ENCODE assay signal across 9 cellular contexts in the genomic region with DNA sequence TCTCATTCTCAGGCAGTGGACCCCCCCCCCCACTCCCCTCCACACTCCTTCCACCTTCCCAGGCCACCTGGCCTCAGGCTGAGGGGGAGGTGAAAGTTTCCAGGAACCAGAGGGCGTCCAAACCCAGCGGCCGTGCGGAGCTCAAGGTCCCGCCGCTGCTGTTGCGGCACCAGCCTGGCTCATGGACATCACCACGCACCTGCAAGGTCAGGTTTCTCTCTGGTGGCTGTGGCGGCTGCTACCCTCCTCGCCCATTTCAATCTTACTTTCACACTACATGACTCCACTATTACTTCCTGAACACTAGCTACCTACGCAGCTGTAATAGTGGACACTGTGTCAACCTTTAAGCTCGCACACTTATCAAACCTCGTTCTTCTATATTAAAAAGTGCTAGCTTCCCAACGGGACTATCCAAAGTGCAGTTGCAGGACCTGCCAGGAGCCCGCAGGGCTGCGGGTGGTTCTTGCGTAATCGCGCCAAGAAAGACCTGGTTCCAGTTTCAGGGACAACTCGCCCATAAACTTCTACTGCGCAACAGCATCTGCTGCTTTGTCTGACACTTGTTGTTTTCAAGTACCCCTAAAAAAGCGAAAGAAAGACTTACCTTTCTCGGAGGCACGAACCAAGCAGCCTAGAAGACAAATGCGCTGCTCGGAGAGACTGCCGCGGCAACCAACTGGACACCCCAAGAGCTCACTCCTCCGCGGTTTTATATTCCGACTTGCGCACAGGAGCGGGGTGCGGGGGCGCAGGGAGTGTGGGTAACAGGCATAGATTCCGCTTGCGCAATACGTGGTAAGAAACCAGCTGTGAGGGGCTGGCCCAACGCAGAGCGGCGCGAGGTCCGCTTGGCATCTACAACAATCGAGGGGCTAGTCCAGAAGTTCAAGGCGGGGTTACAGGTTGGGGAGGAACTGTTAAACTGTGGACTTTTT. TPM values are rescaled to one million over a fixed set of nuclear protein-coding genes. Genes with fewer than 3 reads are reported as not detected.
DNase-seq lines count a peak whose midpoint lies in the region; ATAC-seq, FAIRE-seq and TF ChIP-seq lines count a peak whose summit lies in the region.
"Had no signal": no experiment of that assay in that cellular context is flagged by ENCODE, and none has a peak within 500 bp of the region (broad histone marks: within the 10 kb centered on the region; RNA-seq: fewer than 3 reads in every experiment).

A gene with protein sequence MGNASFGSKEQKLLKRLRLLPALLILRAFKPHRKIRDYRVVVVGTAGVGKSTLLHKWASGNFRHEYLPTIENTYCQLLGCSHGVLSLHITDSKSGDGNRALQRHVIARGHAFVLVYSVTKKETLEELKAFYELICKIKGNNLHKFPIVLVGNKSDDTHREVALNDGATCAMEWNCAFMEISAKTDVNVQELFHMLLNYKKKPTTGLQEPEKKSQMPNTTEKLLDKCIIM (minus strand): TSS at position 687 of the 938 bp plus-strand sequence. CDS start 3,330 bp downstream, outside the sequence.

- no peaks in the 10 kb centered on the region for H4K20me1 ChIP-seq in astrocyte (ENCODE audit: insufficient read depth, low read length)
- no peaks in the 10 kb centered on the region for H4K20me1 ChIP-seq in hepatocyte (ENCODE audit: insufficient read depth, poor library complexity, severe bottlenecking)

- H3K27ac ChIP-seq in astrocyte (ENCODE audit: low read depth, low read length) (peak within 1 kb of the TSS; percentile 8), hepatocyte (no peak within 1 kb of the TSS)

- no peak for TF ChIP-seq POLR2A in H54 (IDR thresholded peaks at IDR 0.05; ENCODE audit: low read depth, low read length)

- FAIRE-seq in HTR-8/SVneo (lab: Jason Lieb, UNC) (no peak), astrocyte (lab: Jason Lieb, UNC) (no peak), H54 (lab: Jason Lieb, UNC) (no peak)

- peak; percentile 22 for DNase-seq in HTR-8/SVneo (ENCODE audit: insufficient read length, low spot score)
- peak; percentile 73 for DNase-seq in astrocyte (ENCODE audit: low read depth)
- DNase-seq in hepatocyte (ENCODE audit: low spot score) = peak; percentile 49
- DNase-seq in left colon = no peak
- DNase-seq in H54 (ENCODE audit: insufficient read length, low spot score) = no peak

- H3K36me3 ChIP-seq in astrocyte (ENCODE audit: insufficient read depth, low read length) (no peaks in the 10 kb centered on the region), hepatocyte (replicated peaks; ENCODE audit: insufficient read depth, low read depth) (no peaks in the 10 kb centered on the region), skeletal muscle satellite cell (ENCODE audit: insufficient read depth, low read length) (no peaks in the 10 kb centered on the region)

- H3K4me3 Mint-ChIP-seq in astrocyte (ENCODE audit: unreplicated experiment) = peak within 1 kb of the TSS; percentile 80

- peak within 1 kb of the TSS; percentile 73 for H3K9ac ChIP-seq in astrocyte (ENCODE audit: low read length)
- H3K9ac ChIP-seq in skeletal muscle satellite cell (ENCODE audit: low read depth, low read length) = peak within 1 kb of the TSS; percentile 56

- no peak for ATAC-seq in left colon
- ATAC-seq in HG02642 (IDR thresholded peaks at IDR 0.05; ENCODE audit: poor library complexity, unreplicated experiment) = no peak
- no peak for ATAC-seq in HG03280 (IDR thresholded peaks at IDR 0.05; ENCODE audit: unreplicated experiment)
- ATAC-seq: Panc1 had no signal

- TF ChIP-seq CTCF in astrocyte (IDR thresholded peaks at IDR 0.05; ENCODE audit: insufficient read depth, low read depth, low read length) (no peak), hepatocyte (IDR thresholded peaks at IDR 0.05; ENCODE audit: poor library complexity) (no peak)

- peaks cover 9% of the 10 kb centered on the region for H3K27me3 Mint-ChIP-seq in astrocyte (ENCODE audit: low read depth, unreplicated experiment)

- H3K27me3 ChIP-seq in astrocyte (ENCODE audit: insufficient read depth, low read length) (no peaks in the 10 kb centered on the region), hepatocyte (no peaks in the 10 kb centered on the region), skeletal muscle satellite cell (ENCODE audit: control insufficient read depth, insufficient read depth, low read length) (no peaks in the 10 kb centered on the region)

- H3K4me1 Mint-ChIP-seq in astrocyte (ENCODE audit: low read depth, unreplicated experiment) = no peaks in the 10 kb centered on the region

- H3K27ac Mint-ChIP-seq in astrocyte (ENCODE audit: unreplicated experiment) = no peak within 1 kb of the TSS

- no peaks in the 10 kb centered on the region for H3K4me1 ChIP-seq in astrocyte (ENCODE audit: insufficient read depth, low read length)
- no peaks in the 10 kb centered on the region for H3K4me1 ChIP-seq in hepatocyte (ENCODE audit: insufficient read depth)
- H3K4me1 ChIP-seq in skeletal muscle satellite cell (ENCODE audit: control insufficient read depth, insufficient read depth, low read length) = peaks cover 7% of the 10 kb centered on the region

- H3K4me3 ChIP-seq in astrocyte (ENCODE audit: insufficient read depth, low read depth, low read length) (peak within 1 kb of the TSS; percentile 70), hepatocyte (peak within 1 kb of the TSS; percentile 15), skeletal muscle satellite cell (ENCODE audit: low read length) (peak within 1 kb of the TSS; percentile 74)

- no peaks in the 10 kb centered on the region for H3K36me3 Mint-ChIP-seq in astrocyte (ENCODE audit: low read depth, unreplicated experiment)

- no peaks in the 10 kb centered on the region for H3K9me3 Mint-ChIP-seq in astrocyte (ENCODE audit: unreplicated experiment)

- H3K9me3 ChIP-seq in astrocyte (ENCODE audit: insufficient read depth, low read depth, low read length) (no peaks in the 10 kb centered on the region), hepatocyte (ENCODE audit: low read depth) (no peaks in the 10 kb centered on the region), skeletal muscle satellite cell (replicated peaks; ENCODE audit: low read length) (no peaks in the 10 kb centered on the region)

- no peaks in the 10 kb centered on the region for H3K9me2 ChIP-seq in hepatocyte (replicated peaks; ENCODE audit: insufficient read depth)

- H3K79me2 ChIP-seq in astrocyte (ENCODE audit: insufficient read depth, low read length) (no peaks in the 10 kb centered on the region), hepatocyte (no peaks in the 10 kb centered on the region)

- WGBS in hepatocyte (ENCODE audit: low lambda C conversion rate, missing lambda C conversion rate) = 57% methylated on average over 45 of the region's 45 CpGs

- peak within 1 kb of the TSS; percentile 87 for H3K4me2 ChIP-seq in astrocyte (ENCODE audit: low read length)
- peak within 1 kb of the TSS; percentile 72 for H3K4me2 ChIP-seq in hepatocyte
- H3K4me2 ChIP-seq in skeletal muscle satellite cell (ENCODE audit: low read length) = peak within 1 kb of the TSS; percentile 88

- intact Hi-C loops in left colon (cut with DNase I, micrococcal nuclease) = no loop called here

- H2AFZ ChIP-seq in astrocyte (ENCODE audit: low read depth, low read length) (peak within 1 kb of the TSS; percentile 78), hepatocyte (peak within 1 kb of the TSS; percentile 29)

RNA-seq across cellular contexts. Expression of the gene that starts here (rescaled TPM):
- total RNA-seq in astrocyte = 0.52 and 1.3 TPM in 2 replicates
- total RNA-seq in hepatocyte = 1.9 and 3.0 TPM in 2 replicates
- 2.0 and 4.1 TPM in 2 replicates for polyA plus RNA-seq in hepatocyte
- total RNA-seq in skeletal muscle satellite cell (2012; rRNA removed) = 2.5 and 9.6 TPM in 2 replicates
- 1 to 10 TPM in 1 of 2 donors, under 1 TPM in 1; 0.76 to 1.0 TPM for total RNA-seq in left colon

Comparison
In these comparisons a context has a peak if more than half of its experiments do, and no peak if none do; other contexts are left out.
1. DNase-seq: peak in HTR-8/SVneo (single experiment), astrocyte (single experiment) and hepatocyte (single experiment); none in left colon (0 of 2) and H54 (single experiment).
2. H3K4me3 ChIP-seq: peak in every context shown above with its lines; median percentile 74 in skeletal muscle satellite cell; 70 in astrocyte; 15 in hepatocyte.
3. Peak in every context shown above with its lines, with median percentiles within 50 percentile points of each other: H3K4me2 ChIP-seq.